In genomic region chr10:5434017-5434753, GRCh38 we compare ENCODE assay signal across 8 cellular contexts. TPM values are rescaled to one million over a fixed set of nuclear protein-coding genes. Genes with fewer than 3 reads are reported as not detected.
DNase-seq lines count a peak whose midpoint lies in the region; ATAC-seq and TF ChIP-seq lines count a peak whose summit lies in the region.

No MANE protein-coding gene starts in this region.

- H3K4me1 Mint-ChIP-seq in activated CD4-positive, alpha-beta T cell treated with anti-CD3 and anti-CD28 coated beads for 36 hours, result peaks cover 13% of the 10 kb centered on the region

- ATAC-seq in activated CD4-positive, alpha-beta T cell treated with anti-CD3 and anti-CD28 coated beads for 36 hours, result peak; percentile 57
- ATAC-seq in HG02884 (IDR thresholded peaks at IDR 0.05; ENCODE audit: unreplicated experiment) (peak; percentile 65), PC-3 (peak; percentile 62), GM21825 (IDR thresholded peaks at IDR 0.05; ENCODE audit: unreplicated experiment) (no peak)

- H3K4me3 Mint-ChIP-seq in activated CD4-positive, alpha-beta T cell treated with anti-CD3 and anti-CD28 coated beads for 36 hours, result no peak overlapping the region

- WGBS in ectodermal cell, 2 experiments, result 65 to 73% methylated on average over 2 to 3 of the region's 3 CpGs
- WGBS in mesendoderm (ENCODE audit: extremely low coverage, insufficient coverage, low lambda C conversion rate), result no CpG with 5 or more reads among the region's 3 CpGs

- no peaks in the 10 kb centered on the region for H3K9me3 Mint-ChIP-seq in activated CD4-positive, alpha-beta T cell treated with anti-CD3 and anti-CD28 coated beads for 36 hours (ENCODE audit: low read depth)

- no peaks in the 10 kb centered on the region for H3K79me2 ChIP-seq in PC-3 (ENCODE audit: low read length)
- H3K79me2 ChIP-seq in mesendoderm (ENCODE audit: control insufficient read depth, insufficient read depth, low read length), result peaks cover 2% of the 10 kb centered on the region

- no peaks in the 10 kb centered on the region for H3K9me3 ChIP-seq in PC-3 (ENCODE audit: low read length)
- H3K9me3 ChIP-seq in ectodermal cell (ENCODE audit: control insufficient read depth, low read length), result no peaks in the 10 kb centered on the region

- BruUV-seq in PC-3 (replicated peaks; lab: Mats Ljungman, UMichigan), result no TSS peak

- H2BK120ac ChIP-seq in mesendoderm (ENCODE audit: low read depth, low read length), result no peak overlapping the region

- peak; percentile 66 for TF ChIP-seq CTCF in PC-3 (conservative IDR thresholded peaks at IDR 0.05; ENCODE audit: low read depth, low read length)

- H4K8ac ChIP-seq in mesendoderm (ENCODE audit: low read depth, low read length), result no peak overlapping the region

- no peaks in the 10 kb centered on the region for H3F3A ChIP-seq in PC-3 (ENCODE audit: low read length, unreplicated experiment)

- H3K4me1 ChIP-seq in PC-3 (ENCODE audit: insufficient read depth, low read length) (no peaks in the 10 kb centered on the region), ectodermal cell (ENCODE audit: control insufficient read depth, insufficient read depth, low read length) (no peaks in the 10 kb centered on the region), mesendoderm (ENCODE audit: control insufficient read depth, low read depth, low read length) (no peaks in the 10 kb centered on the region)

- H3K9ac ChIP-seq in PC-3 (ENCODE audit: low read length), result no peak overlapping the region
- no peak overlapping the region for H3K9ac ChIP-seq in mesendoderm (ENCODE audit: low read length)

- POLR2A ChIA-PET in activated CD4-positive, alpha-beta T cell treated with anti-CD3 and anti-CD28 coated beads for 36 hours (lab: Charles Lee), result interaction anchor here (0.6 kb wide), 1 partner anchor 246 kb away, joined by 3 read pairs; no protein-coding TSS in a partner anchor
- POLR2A ChIA-PET in PC-3 (lab: Charles Lee; ENCODE audit: unreplicated experiment), result interaction anchor here (0.6 kb wide), 1 partner anchor 115 kb away, joined by 13 read pairs; no protein-coding TSS in a partner anchor

- no peaks in the 10 kb centered on the region for H4K20me1 ChIP-seq in PC-3 (ENCODE audit: low read length)

- no peaks in the 10 kb centered on the region for H3K27me3 Mint-ChIP-seq in activated CD4-positive, alpha-beta T cell treated with anti-CD3 and anti-CD28 coated beads for 36 hours

- H3K4ac ChIP-seq in mesendoderm (ENCODE audit: low read depth, low read length), result no peak overlapping the region

- no peak overlapping the region for H2AK5ac ChIP-seq in mesendoderm (ENCODE audit: low read length)

- no peak overlapping the region for H4K5ac ChIP-seq in mesendoderm (ENCODE audit: low read length)

- peaks cover 7% of the 10 kb centered on the region; the same call in 1 of the 2 replicates for H3K36me3 ChIP-seq in PC-3 (ENCODE audit: low read depth, low read length)
- H3K36me3 ChIP-seq in ectodermal cell (ENCODE audit: control insufficient read depth, insufficient read depth, low read length), result peaks cover 5% of the 10 kb centered on the region
- no peaks in the 10 kb centered on the region for H3K36me3 ChIP-seq in mesendoderm (ENCODE audit: control insufficient read depth, insufficient read depth, low read length)

- intact Hi-C loops in activated CD4-positive, alpha-beta T cell treated with anti-CD3 and anti-CD28 coated beads for 36 hours (cut with DNase I, micrococcal nuclease), result loop anchor here (1.0 to 5.0 kb wide), 3 partner anchors 142 to 617 kb away; no protein-coding TSS in a partner anchor
- intact Hi-C loops in PC-3 (cut with micrococcal nuclease), result loop anchor here (1.0 to 5.0 kb wide), 3 partner anchors 50 to 585 kb away; no protein-coding TSS in a partner anchor

- H3K4me2 ChIP-seq in PC-3 (ENCODE audit: low read length), result no peak overlapping the region
- no peak overlapping the region for H3K4me2 ChIP-seq in mesendoderm (ENCODE audit: low read length)

- H3K18ac ChIP-seq in mesendoderm (ENCODE audit: low read length), result no peak overlapping the region

- CTCF ChIA-PET in activated CD4-positive, alpha-beta T cell treated with anti-CD3 and anti-CD28 coated beads for 36 hours (lab: Charles Lee), result interaction anchor here (0.5 to 4.6 kb wide), 19 partner anchors 10 to 646 kb away, joined by 3 to 65 read pairs (median 3); partner anchors contain the start of gene TUBAL3
- CTCF ChIA-PET in PC-3 (lab: Charles Lee), result interaction anchor here (0.6 to 1.2 kb wide), 3 partner anchors 23 to 663 kb away, joined by 3 read pairs; no protein-coding TSS in a partner anchor

- no peak overlapping the region for H3K27ac Mint-ChIP-seq in activated CD4-positive, alpha-beta T cell treated with anti-CD3 and anti-CD28 coated beads for 36 hours

- no peak overlapping the region for H3K56ac ChIP-seq in mesendoderm (ENCODE audit: low read length)

- no peak overlapping the region for H2BK5ac ChIP-seq in mesendoderm (ENCODE audit: low read length)

- H3K27me3 ChIP-seq in PC-3 (ENCODE audit: low read length), result no peaks in the 10 kb centered on the region
- no peaks in the 10 kb centered on the region for H3K27me3 ChIP-seq in ectodermal cell (ENCODE audit: control insufficient read depth, insufficient read depth, low read length, poor library complexity, severe bottlenecking)
- H3K27me3 ChIP-seq in mesendoderm (ENCODE audit: insufficient read depth, low read length, poor library complexity), result no peaks in the 10 kb centered on the region

- no peak overlapping the region for H3K4me3 ChIP-seq in PC-3 (ENCODE audit: low read length)
- no peak overlapping the region for H3K4me3 ChIP-seq in ectodermal cell (ENCODE audit: insufficient read depth, low read depth, low read length)
- H3K4me3 ChIP-seq in mesendoderm (ENCODE audit: low read length), result no peak overlapping the region

- H3K23ac ChIP-seq in mesendoderm (ENCODE audit: low read length), result no peak overlapping the region

- no peak overlapping the region for H2AFZ ChIP-seq in PC-3 (ENCODE audit: low read length)

- no peaks in the 10 kb centered on the region for H3K9me2 ChIP-seq in PC-3 (replicated peaks; ENCODE audit: low read length)

- DNase-seq in activated CD4-positive, alpha-beta T cell treated with anti-CD3 and anti-CD28 coated beads for 36 hours, result no peak
- DNase-seq in activated CD4-positive, alpha-beta T cell treated with anti-CD3 and anti-CD28 coated beads for 4 hours, result no peak
- peak; percentile 43 for DNase-seq in PC-3
- DNase-seq in mesendoderm, result peak; percentile 64
- no peak for DNase-seq in activated effector memory CD4-positive, alpha-beta T cell treated with Interleukin-2 at 50 U/mL for 16 hours

- peaks cover 2% of the 10 kb centered on the region for H3K79me1 ChIP-seq in mesendoderm (ENCODE audit: low read length)

- H3K27ac ChIP-seq in PC-3 (ENCODE audit: low read length) (no peak overlapping the region), ectodermal cell (ENCODE audit: insufficient read depth, low read depth, low read length, poor library complexity, severe bottlenecking) (peak overlapping the region; percentile 2), mesendoderm (ENCODE audit: low read depth, low read length) (no peak overlapping the region)

- peaks cover 14% of the 10 kb centered on the region for H3K36me3 Mint-ChIP-seq in activated CD4-positive, alpha-beta T cell treated with anti-CD3 and anti-CD28 coated beads for 36 hours (ENCODE audit: low read depth)

- no peak overlapping the region for H2BK15ac ChIP-seq in mesendoderm (replicated peaks; ENCODE audit: low read depth)

RNA-seq across cellular contexts. Expression of gene NET1, which starts 21.8 kb away (rescaled TPM):
- 10 to 100 TPM; 27.8 to 34.8 TPM for total RNA-seq in activated CD4-positive, alpha-beta T cell treated with anti-CD3 and anti-CD28 coated beads for 36 hours
- total RNA-seq in PC-3 (2014; rRNA removed), result 86.9 and 88.2 TPM in 2 replicates
- polyA plus RNA-seq in ectodermal cell (2013, experiment 1 of 4), result 65.3 TPM
- 69.5 TPM for polyA plus RNA-seq in ectodermal cell (2013, experiment 2 of 4)
- polyA plus RNA-seq in ectodermal cell (2013, experiment 3 of 4), result 44.4 TPM
- 47.9 TPM for polyA plus RNA-seq in ectodermal cell (2013, experiment 4 of 4)
- 49.9 TPM for polyA plus RNA-seq in mesendoderm (2013, experiment 1 of 2)
- 51.9 TPM for polyA plus RNA-seq in mesendoderm (2013, experiment 2 of 2)

RNA-seq across cellular contexts. Expression of gene TUBAL3, which starts 29.6 kb away (rescaled TPM):
- total RNA-seq in activated CD4-positive, alpha-beta T cell treated with anti-CD3 and anti-CD28 coated beads for 36 hours, result not detected
- total RNA-seq in PC-3 (2014; rRNA removed), result not detected in 2 replicates
- not detected for polyA plus RNA-seq in ectodermal cell (2013, experiment 1 of 4)
- not detected for polyA plus RNA-seq in ectodermal cell (2013, experiment 2 of 4)
- polyA plus RNA-seq in ectodermal cell (2013, experiment 3 of 4), result not detected
- polyA plus RNA-seq in ectodermal cell (2013, experiment 4 of 4), result not detected
- 0.06 TPM for polyA plus RNA-seq in mesendoderm (2013, experiment 1 of 2)
- 0.04 TPM for polyA plus RNA-seq in mesendoderm (2013, experiment 2 of 2)

Comparison
In these comparisons a context has a peak if more than half of its experiments do, and no peak if none do; other contexts are left out.
1. DNase-seq: peak in PC-3 (single experiment) and mesendoderm (single experiment); none in activated CD4-positive, alpha-beta T cell treated with anti-CD3 and anti-CD28 coated beads for 36 hours (single experiment), activated CD4-positive, alpha-beta T cell treated with anti-CD3 and anti-CD28 coated beads for 4 hours (0 of 2) and activated effector memory CD4-positive, alpha-beta T cell treated with Interleukin-2 at 50 U/mL for 16 hours (single experiment).